ENCODE assay signal across 18 cellular contexts in the genomic region with DNA sequence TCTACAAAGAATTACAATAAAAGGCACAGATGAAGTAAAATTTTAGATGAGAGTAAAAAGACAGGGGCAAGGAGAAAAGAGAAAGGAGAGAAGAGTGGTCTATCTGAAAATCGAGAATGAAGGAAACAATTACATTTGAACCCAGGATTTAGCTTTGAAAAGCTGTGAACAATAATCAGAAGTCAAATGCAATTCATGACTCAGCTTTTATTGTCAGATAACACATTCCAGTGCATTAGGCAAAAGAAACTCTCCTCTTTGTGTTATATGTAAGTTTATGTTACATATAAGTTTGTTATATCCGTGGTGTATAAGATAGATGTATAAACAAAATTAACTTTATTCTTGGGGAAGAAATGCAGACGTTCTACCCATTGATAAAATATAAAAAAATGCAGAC.
DNase-seq lines count a peak whose midpoint lies in the region; ATAC-seq, FAIRE-seq and TF ChIP-seq lines count a peak whose summit lies in the region.
"Had no signal": no experiment of that assay in that cellular context is flagged by ENCODE, and none has a peak within 500 bp of the region (broad histone marks: within the 10 kb centered on the region; RNA-seq: fewer than 3 reads in every experiment).

No MANE protein-coding gene starts in this region.

- CTCF ChIA-PET in A549 (lab: Yijun Ruan, JAX) (no interaction called here), PC-9 (lab: Charles Lee) (no interaction called here)

- no peaks in the 10 kb centered on the region; the same call in 1 of the 2 replicates for H4K20me1 ChIP-seq in GM23338 (replicated peaks; ENCODE audit: insufficient read depth)
- H4K20me1 ChIP-seq in PC-9 (ENCODE audit: insufficient read depth): peaks cover 7% of the 10 kb centered on the region; the same call in 1 of the 2 replicates

- FAIRE-seq in A549 (lab: Jason Lieb, UNC): no peak
- FAIRE-seq: D721Med, GM12892, GM19239, H54 had no signal

- no peaks in the 10 kb centered on the region; the same call in 2 of the 3 replicates for H3K4me1 ChIP-seq in A549
- no peaks in the 10 kb centered on the region for H3K4me1 ChIP-seq in GM23338 (ENCODE audit: insufficient read depth)
- no peaks in the 10 kb centered on the region for H3K4me1 ChIP-seq in PC-9 (replicated peaks; ENCODE audit: insufficient read depth)
- H3K4me1 ChIP-seq: BE2C had no signal

- POLR2A ChIA-PET in A549 (lab: Yijun Ruan, JAX): no interaction called here
- POLR2A ChIA-PET in PC-9 (lab: Charles Lee; ENCODE audit: unreplicated experiment): no interaction called here

- H2AFZ ChIP-seq in GM23338 (no peak overlapping the region), PC-9 (no peak overlapping the region)

- DNase-seq in A549 (ENCODE audit: low read depth in 1 of 2, low spot score in 1 of 2) (no peak), GM23338 (ENCODE audit: low spot score) (no peak), PC-9 (no peak), fibroblast of pulmonary artery (ENCODE audit: low read depth) (peak; percentile 19), DMS53 (lab: John Stamatoyannopoulos, UW) (no peak), T1000 (lab: John Stamatoyannopoulos, UW) (no peak), mesothelial cell of epicardium (ENCODE audit: low spot score in 2 of 2, unreplicated experiment in 2 of 2) (no peak)
- DNase-seq: BE2C; CD4-positive, alpha-beta memory T cell; DMS153; DND-41; GDM1 had no signal

- no peak for TF ChIP-seq POLR2A in A549 (IDR thresholded peaks at IDR 0.05; ENCODE audit: low read length)

- no peak for TF ChIP-seq EP300 in A549 (IDR thresholded peaks at IDR 0.05)

- H3K27ac ChIP-seq in A549 (no peak overlapping the region), GM23338 (ENCODE audit: low read depth) (no peak overlapping the region), PC-9 (0 out of 2 replicates have a peak overlapping the region, but pooled peaks have one; percentile 7)
- H3K27ac ChIP-seq: C4-2B had no signal

- no peaks in the 10 kb centered on the region for H3K9me3 ChIP-seq in A549
- no peaks in the 10 kb centered on the region for H3K9me3 ChIP-seq in PC-9 (ENCODE audit: insufficient read depth, low read depth)
- H3K9me3 ChIP-seq: BE2C had no signal

- H3K9me3 Mint-ChIP-seq in GM23338 (no peaks in the 10 kb centered on the region), mesothelial cell of epicardium (peaks cover 5% of the 10 kb centered on the region)

- H3F3A ChIP-seq in GM23338 (replicated peaks; ENCODE audit: low read depth) (no peaks in the 10 kb centered on the region), PC-9 (ENCODE audit: insufficient read depth, low read depth) (no peaks in the 10 kb centered on the region)

- H3K4me3 Mint-ChIP-seq in GM23338 (no peak overlapping the region), mesothelial cell of epicardium (no peak overlapping the region)
- H3K4me3 Mint-ChIP-seq: CD4-positive, alpha-beta memory T cell had no signal

- 90% methylated on average over 3 of the region's 3 CpGs for WGBS in A549 (ENCODE audit: missing lambda C conversion rate)

- peaks cover 4% of the 10 kb centered on the region for H3K27me3 Mint-ChIP-seq in GM23338 (ENCODE audit: insufficient read depth, low read depth, poor library complexity)
- no peaks in the 10 kb centered on the region for H3K27me3 Mint-ChIP-seq in mesothelial cell of epicardium (ENCODE audit: low read depth)

- H3K4me1 Mint-ChIP-seq in GM23338 (peaks cover 10% of the 10 kb centered on the region), mesothelial cell of epicardium (peaks cover 2% of the 10 kb centered on the region)
- H3K4me1 Mint-ChIP-seq: CD4-positive, alpha-beta memory T cell had no signal

- TF ChIP-seq CTCF in A549 (IDR thresholded peaks at IDR 0.05): no peak
- no peak for TF ChIP-seq CTCF in GM23338 (conservative IDR thresholded peaks at IDR 0.05; ENCODE audit: low read depth in 2 of 2)
- no peak for TF ChIP-seq CTCF in PC-9 (conservative IDR thresholded peaks at IDR 0.05)
- TF ChIP-seq CTCF in fibroblast of pulmonary artery (IDR thresholded peaks at IDR 0.05; ENCODE audit: low read length, missing control alignments): no peak
- no peak for TF ChIP-seq CTCF in mesothelial cell of epicardium (IDR thresholded peaks at IDR 0.05; ENCODE audit: unreplicated experiment)

- H3K4me3 ChIP-seq in A549 (no peak overlapping the region), GM23338 (no peak overlapping the region), PC-9 (no peak overlapping the region), fibroblast of pulmonary artery (replicated peaks; ENCODE audit: low read depth, low read length) (no peak overlapping the region)

- H3K9me2 ChIP-seq in GM23338 (ENCODE audit: insufficient read depth) (no peaks in the 10 kb centered on the region), PC-9 (ENCODE audit: insufficient read depth) (no peaks in the 10 kb centered on the region)

- H3K36me3 Mint-ChIP-seq in GM23338 (ENCODE audit: low read depth): 0 out of 3 replicates have a peak, but pooled peaks cover 4% of the 10 kb centered on the region
- peaks cover 21% of the 10 kb centered on the region for H3K36me3 Mint-ChIP-seq in mesothelial cell of epicardium
- H3K36me3 Mint-ChIP-seq: CD4-positive, alpha-beta memory T cell had no signal

- H3K36me3 ChIP-seq in GM23338 (ENCODE audit: insufficient read depth): 0 out of 2 replicates have a peak, but pooled peaks cover 6% of the 10 kb centered on the region
- peaks cover 9% of the 10 kb centered on the region; the same call in 1 of the 2 replicates for H3K36me3 ChIP-seq in PC-9 (ENCODE audit: low read depth)
- H3K36me3 ChIP-seq: BE2C had no signal

- ATAC-seq in A549 (no peak), GM23338 (no peak), HG03520 (IDR thresholded peaks at IDR 0.05; ENCODE audit: unreplicated experiment) (no peak)

- no TSS peak for BruUV-seq in PC-9 (replicated peaks; lab: Mats Ljungman, UMichigan)

- no peak for TF ChIP-seq RAD21 in A549 (conservative IDR thresholded peaks at IDR 0.05 in 1 of 2, IDR thresholded peaks at IDR 0.05 in 1 of 2)

- H3K27ac Mint-ChIP-seq in GM23338: peak overlapping the region; percentile 26
- no peak overlapping the region for H3K27ac Mint-ChIP-seq in mesothelial cell of epicardium
- H3K27ac Mint-ChIP-seq: CD4-positive, alpha-beta memory T cell had no signal

- intact Hi-C loops in PC-9 (cut with micrococcal nuclease; ENCODE audit: unreplicated experiment): no loop called here

- H3K79me2 ChIP-seq in GM23338 (replicated peaks; ENCODE audit: insufficient read depth) (no peaks in the 10 kb centered on the region), PC-9 (ENCODE audit: low read depth) (no peaks in the 10 kb centered on the region)

- H3K27me3 ChIP-seq in GM23338 (ENCODE audit: insufficient read depth) (no peaks in the 10 kb centered on the region), PC-9 (ENCODE audit: insufficient read depth, low read depth) (no peaks in the 10 kb centered on the region)
- H3K27me3 ChIP-seq: BE2C had no signal

- no peak overlapping the region for H3K4me2 ChIP-seq in A549
- no peak overlapping the region for H3K4me2 ChIP-seq in GM23338
- H3K4me2 ChIP-seq in PC-9: no peak overlapping the region

TF ChIP-seq in A549, 52 proteins besides CTCF, POLR2A, EP300 and RAD21:
- peak; percentile 88 for TF ChIP-seq MAFK (IDR thresholded peaks at IDR 0.05; ENCODE audit: partially characterized antibody)
- TF ChIP-seq NFE2L2 (conservative IDR thresholded peaks at IDR 0.05; ENCODE audit: low read length): peak; percentile 75
- no peak for TF ChIP-seq HOXB13 (CRISPR knock-in tag; IDR thresholded peaks at IDR 0.05; ENCODE audit: low read depth)
- TF ChIP-seq ZFP36 (IDR thresholded peaks at IDR 0.05; ENCODE audit: borderline replicate concordance, partially characterized antibody): no peak
TF ChIP-seq in A549: peak in this region for 2.

TF ChIP-seq in GM23338, 12 proteins besides CTCF, POLR2A, EP300 and RAD21 (continues in another document):
- no peak for TF ChIP-seq POLR2AphosphoS5 (IDR thresholded peaks at IDR 0.05; ENCODE audit: low read depth)
- no peak for TF ChIP-seq CREB1 (CRISPR knock-in tag; IDR thresholded peaks at IDR 0.05; ENCODE audit: low read depth)
- TF ChIP-seq NANOG (IDR thresholded peaks at IDR 0.05; ENCODE audit: borderline replicate concordance): no peak
- TF ChIP-seq, protein P1, sequence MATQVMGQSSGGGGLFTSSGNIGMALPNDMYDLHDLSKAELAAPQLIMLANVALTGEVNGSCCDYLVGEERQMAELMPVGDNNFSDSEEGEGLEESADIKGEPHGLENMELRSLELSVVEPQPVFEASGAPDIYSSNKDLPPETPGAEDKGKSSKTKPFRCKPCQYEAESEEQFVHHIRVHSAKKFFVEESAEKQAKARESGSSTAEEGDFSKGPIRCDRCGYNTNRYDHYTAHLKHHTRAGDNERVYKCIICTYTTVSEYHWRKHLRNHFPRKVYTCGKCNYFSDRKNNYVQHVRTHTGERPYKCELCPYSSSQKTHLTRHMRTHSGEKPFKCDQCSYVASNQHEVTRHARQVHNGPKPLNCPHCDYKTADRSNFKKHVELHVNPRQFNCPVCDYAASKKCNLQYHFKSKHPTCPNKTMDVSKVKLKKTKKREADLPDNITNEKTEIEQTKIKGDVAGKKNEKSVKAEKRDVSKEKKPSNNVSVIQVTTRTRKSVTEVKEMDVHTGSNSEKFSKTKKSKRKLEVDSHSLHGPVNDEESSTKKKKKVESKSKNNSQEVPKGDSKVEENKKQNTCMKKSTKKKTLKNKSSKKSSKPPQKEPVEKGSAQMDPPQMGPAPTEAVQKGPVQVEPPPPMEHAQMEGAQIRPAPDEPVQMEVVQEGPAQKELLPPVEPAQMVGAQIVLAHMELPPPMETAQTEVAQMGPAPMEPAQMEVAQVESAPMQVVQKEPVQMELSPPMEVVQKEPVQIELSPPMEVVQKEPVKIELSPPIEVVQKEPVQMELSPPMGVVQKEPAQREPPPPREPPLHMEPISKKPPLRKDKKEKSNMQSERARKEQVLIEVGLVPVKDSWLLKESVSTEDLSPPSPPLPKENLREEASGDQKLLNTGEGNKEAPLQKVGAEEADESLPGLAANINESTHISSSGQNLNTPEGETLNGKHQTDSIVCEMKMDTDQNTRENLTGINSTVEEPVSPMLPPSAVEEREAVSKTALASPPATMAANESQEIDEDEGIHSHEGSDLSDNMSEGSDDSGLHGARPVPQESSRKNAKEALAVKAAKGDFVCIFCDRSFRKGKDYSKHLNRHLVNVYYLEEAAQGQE (IDR thresholded peaks at IDR 0.05; ENCODE audit: unreplicated experiment): no peak
- TF ChIP-seq EZH2phosphoT487 (IDR thresholded peaks at IDR 0.05; ENCODE audit: unreplicated experiment): no peak
- no peak for TF ChIP-seq JUNB (IDR thresholded peaks at IDR 0.05; ENCODE audit: unreplicated experiment)
